8 cellular contexts compared by ENCODE assay signal in the genomic region with DNA sequence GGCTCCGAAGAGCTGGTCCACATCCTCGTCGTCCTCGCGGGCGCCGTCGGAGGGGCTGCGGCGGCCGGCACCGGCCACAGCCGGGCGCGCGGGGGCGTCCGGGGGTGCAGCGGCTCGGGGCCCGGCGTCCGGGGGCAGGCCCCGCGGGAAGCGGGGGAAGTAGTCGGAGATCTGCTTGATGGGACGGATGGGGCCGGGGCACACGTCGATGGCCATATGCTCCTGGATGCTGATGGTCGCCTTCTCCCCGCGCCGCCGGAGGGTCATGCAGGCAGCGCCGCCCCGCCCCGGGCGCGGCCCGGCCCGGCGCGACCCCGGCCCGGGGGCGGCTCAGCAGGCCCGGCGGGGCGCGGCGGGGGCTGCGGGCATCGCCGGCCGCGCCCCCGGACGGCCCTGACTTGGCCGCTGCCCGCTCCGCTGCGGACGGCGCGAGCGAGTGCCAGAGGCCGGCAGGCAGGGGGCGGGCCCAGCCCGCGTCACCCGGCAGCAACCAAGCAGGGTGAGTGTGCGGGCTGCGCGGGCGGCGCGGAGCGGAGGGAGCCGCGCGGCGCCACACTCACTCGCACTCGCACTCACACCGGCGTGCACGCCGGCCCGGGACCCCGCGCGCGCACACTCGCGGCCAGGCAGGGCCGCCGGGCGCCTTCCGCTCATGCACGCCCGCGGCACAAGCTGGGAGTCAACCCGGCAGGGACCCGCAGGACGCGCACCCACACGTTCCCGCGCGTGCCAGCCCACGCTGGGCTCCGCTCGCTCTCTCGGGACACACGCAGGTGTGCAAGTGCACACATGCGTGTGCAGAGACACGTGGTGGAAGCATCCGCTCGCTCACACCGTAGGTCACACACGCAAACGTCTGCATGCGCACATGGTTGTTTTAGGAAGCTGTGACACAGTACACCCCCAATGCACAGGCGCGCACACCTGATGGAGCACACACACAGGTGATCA. TPM values are rescaled to one million over a fixed set of nuclear protein-coding genes. Genes with fewer than 3 reads are reported as not detected.
DNase-seq lines count a peak whose midpoint lies in the region; ATAC-seq and TF ChIP-seq lines count a peak whose summit lies in the region.

DOC2B (minus strand) TSS at position 438 of the 951 bp plus-strand sequence; CDS start at position 267, 171 bp downstream.

- H3K36me3 Mint-ChIP-seq in T-cell: no peaks in the 10 kb centered on the region
- no peaks in the 10 kb centered on the region for H3K36me3 Mint-ChIP-seq in naive B cell

- POLR2A ChIA-PET in T-cell (lab: Charles Lee): no interaction called here

- DNase-seq in GM03348 (ENCODE audit: low spot score) (peak; percentile 84), T-cell (peak in 3 of 34 experiments; percentile 7 to 14 (median 10)), fibroblast of mammary gland (ENCODE audit: low read depth) (peak; percentile 30), naive B cell (no peak), ureter (ENCODE audit: low spot score) (no peak), NCI-H2081 treated with DMSO at 0.1 percent for 48 hours (lab: John Stamatoyannopoulos, UW) (no peak), GM10266 (ENCODE audit: extremely low spot score) (no peak), T-helper 9 cell (no peak)

- H3K9me3 Mint-ChIP-seq in T-cell: no peaks in the 10 kb centered on the region
- peaks cover 0 to 4% (median 0%) of the 10 kb centered on the region in 7 donors for H3K9me3 Mint-ChIP-seq in naive B cell

- H3K4me3 ChIP-seq in fibroblast of mammary gland (ENCODE audit: control insufficient read depth, low read depth, low read length): no peak within 1 kb of the TSS

- H3K27ac Mint-ChIP-seq in T-cell (no peak within 1 kb of the TSS), naive B cell (peak within 1 kb of the TSS in 1 of 6 donors; percentile 30)

- H3K27me3 Mint-ChIP-seq in T-cell (peaks cover 45 to 67% of the 10 kb centered on the region in 2 donors), naive B cell (peaks cover 46 to 75% (median 67%) of the 10 kb centered on the region in 3 donors)

- H3K4me1 Mint-ChIP-seq in T-cell: peaks cover 0 to 26% (median 2%) of the 10 kb centered on the region in 3 donors
- peaks cover 5 to 7% (median 7%) of the 10 kb centered on the region in 3 donors for H3K4me1 Mint-ChIP-seq in naive B cell

- H3K4me3 Mint-ChIP-seq in T-cell (peak within 1 kb of the TSS; percentile 31 to 71 (median 57)), naive B cell (peak within 1 kb of the TSS in 6 of 8 donors; percentile 38 to 75 (median 54))

- ATAC-seq in T-cell (replicated peaks in 1 of 4): peak; percentile 44 to 72 (median 56)
- ATAC-seq in naive B cell (ENCODE audit: low read depth in 2 of 2): no peak

- CTCF ChIA-PET in T-cell (lab: Charles Lee): no interaction called here

- no peak for TF ChIP-seq CTCF in fibroblast of mammary gland (conservative IDR thresholded peaks at IDR 0.05; ENCODE audit: control insufficient read depth, insufficient read depth, low read depth, low read length)
- TF ChIP-seq CTCF in GM10266 (IDR thresholded peaks at IDR 0.05; ENCODE audit: control insufficient read depth, insufficient read depth, low read depth, missing control alignments): no peak

RNA-seq across cellular contexts. Expression of gene DOC2B, which starts in this region (rescaled TPM):
- under 1 TPM in 3 of 5 donors, not detected in 2; 0.05 to 0.16 (median 0.09) TPM for total RNA-seq in T-cell
- polyA plus RNA-seq in naive B cell (ENCODE audit: low read depth in 6 of 6): not detected
- total RNA-seq in ureter: 23.5 TPM

Comparison
In these comparisons a context has a peak if more than half of its experiments do, and no peak if none do; other contexts are left out.
1. RNA of gene DOC2B (total RNA-seq): 23.5 TPM in ureter (single experiment); 0.05 to 0.16 TPM in T-cell; every median in the first group is over 10 times any median in the second.
2. Peak in ATAC-seq in T-cell; RNA of the gene not detected or under 1 TPM.
3. DNase-seq: peak in GM03348 (single experiment) and fibroblast of mammary gland (single experiment); none in naive B cell (single experiment), ureter (single experiment), NCI-H2081 treated with DMSO at 0.1 percent for 48 hours (single experiment), GM10266 (single experiment) and T-helper 9 cell (single experiment).